14 cellular contexts compared by ENCODE assay signal in genomic region chr14:28243600-28243999, GRCh38.
A peak's percentile ranks its signal among the peaks of the same experiment; 100 is the strongest.
DNase-seq lines count a peak whose midpoint lies in the region; ATAC-seq and TF ChIP-seq lines count a peak whose summit lies in the region.
"Had no signal": no experiment of that assay in that cellular context is flagged by ENCODE, and none has a peak within 500 bp of the region (broad histone marks: within the 10 kb centered on the region; RNA-seq: fewer than 3 reads in every experiment).

No MANE protein-coding gene starts in this region.

- no peak overlapping the region for H3K27ac Mint-ChIP-seq in activated naive CD8-positive, alpha-beta T cell treated with anti-CD3 and anti-CD28 coated beads for 36 hours
- H3K27ac Mint-ChIP-seq: activated CD4-positive, alpha-beta T cell treated with anti-CD3 and anti-CD28 coated beads, Interleukin-2, amount 10 ng/mL, durations not matched to agents 24 days and 14 days had no signal

- TF ChIP-seq POLR2A in GM18505 (IDR thresholded peaks at IDR 0.05; ENCODE audit: borderline replicate concordance, extremely low read depth, insufficient read depth, insufficient read length) = no peak

- TF ChIP-seq RAD21 in Ishikawa (IDR thresholded peaks at IDR 0.05; ENCODE audit: low read depth) = no peak

- H3K36me3 Mint-ChIP-seq in activated naive CD8-positive, alpha-beta T cell treated with anti-CD3 and anti-CD28 coated beads for 36 hours = no peaks in the 10 kb centered on the region

- no peaks in the 10 kb centered on the region for H3K4me1 Mint-ChIP-seq in activated naive CD8-positive, alpha-beta T cell treated with anti-CD3 and anti-CD28 coated beads for 36 hours
- H3K4me1 Mint-ChIP-seq: activated CD4-positive, alpha-beta T cell treated with anti-CD3 and anti-CD28 coated beads, Interleukin-2, amount 10 ng/mL, durations not matched to agents 24 days and 14 days had no signal

- H3K4me3 Mint-ChIP-seq in activated naive CD8-positive, alpha-beta T cell treated with anti-CD3 and anti-CD28 coated beads for 36 hours = no peak overlapping the region
- H3K4me3 Mint-ChIP-seq: activated CD4-positive, alpha-beta T cell treated with anti-CD3 and anti-CD28 coated beads, Interleukin-2, amount 10 ng/mL, durations not matched to agents 24 days and 14 days had no signal

- DNase-seq in RKO (ENCODE audit: low spot score) (peak; percentile 27), choroid plexus epithelial cell (ENCODE audit: low read depth) (peak; percentile 57), myocyte (ENCODE audit: low read depth) (peak; percentile 31), cortex of kidney (lab: John Stamatoyannopoulos, UW) (no peak)
- no peak for DNase-seq in activated naive CD8-positive, alpha-beta T cell treated with anti-CD3 and anti-CD28 coated beads for 36 hours
- DNase-seq: activated CD4-positive, alpha-beta T cell treated with anti-CD3 and anti-CD28 coated beads, Interleukin-2, amount 10 ng/mL, durations not matched to agents 24 days and 14 days; activated CD8-positive, alpha-beta memory T cell treated with anti-CD3 and anti-CD28 coated beads, Interleukin-2, amount 50 U/mL, for 4 hours; activated effector memory CD4-positive, alpha-beta T cell treated with Interleukin-2 at 50 U/mL for 16 hours; AML-193; stimulated activated CD4-positive, alpha-beta T cell treated with anti-CD3 and anti-CD28 coated beads, Interleukin-12 subunit alpha, Interleukin-12 subunit beta, amount 100 ng/mL, for 4 hours; stimulated activated CD8-positive, alpha-beta memory T cell treated with anti-CD3 and anti-CD28 coated beads, Interleukin-4, amount 100 ng/mL, for 48 hours had no signal

- no peak for TF ChIP-seq EP300 in Ishikawa (IDR thresholded peaks at IDR 0.05; ENCODE audit: borderline replicate concordance)

- H3K9me3 Mint-ChIP-seq in activated naive CD8-positive, alpha-beta T cell treated with anti-CD3 and anti-CD28 coated beads for 36 hours = peaks cover 14% of the 10 kb centered on the region

- H3K4me3 ChIP-seq in choroid plexus epithelial cell (ENCODE audit: low read depth, low read length) = no peak overlapping the region

- no peaks in the 10 kb centered on the region for H3K27me3 Mint-ChIP-seq in activated naive CD8-positive, alpha-beta T cell treated with anti-CD3 and anti-CD28 coated beads for 36 hours
- H3K27me3 Mint-ChIP-seq: activated CD4-positive, alpha-beta T cell treated with anti-CD3 and anti-CD28 coated beads, Interleukin-2, amount 10 ng/mL, durations not matched to agents 24 days and 14 days had no signal

- no peak for TF ChIP-seq CTCF in choroid plexus epithelial cell (conservative IDR thresholded peaks at IDR 0.05; ENCODE audit: low read depth, low read length)

- ATAC-seq in HG03457 (IDR thresholded peaks at IDR 0.05; ENCODE audit: unreplicated experiment) = no peak
- ATAC-seq in GM18505 (IDR thresholded peaks at IDR 0.05; ENCODE audit: unreplicated experiment) = no peak

TF ChIP-seq in Ishikawa, 13 proteins besides CTCF, POLR2A, EP300 and RAD21:
- TF ChIP-seq REST (IDR thresholded peaks at IDR 0.05; ENCODE audit: low read depth) (peak; percentile 81), MAX (IDR thresholded peaks at IDR 0.05) (no peak), NFIC (IDR thresholded peaks at IDR 0.05) (no peak)

Comparison
In these comparisons a context has a peak if more than half of its experiments do, and no peak if none do; other contexts are left out.
1. DNase-seq: peak in RKO (single experiment), choroid plexus epithelial cell (single experiment) and myocyte (single experiment); none in activated naive CD8-positive, alpha-beta T cell treated with anti-CD3 and anti-CD28 coated beads for 36 hours (single experiment) and cortex of kidney (single experiment).